In genomic region chr4:123921339-123921738, GRCh38 we compare ENCODE assay signal across 1 cellular context.
TF ChIP-seq lines count a peak whose summit lies in the region.

No MANE protein-coding gene starts in this region.

TF ChIP-seq in SK-N-SH treated with all-trans-retinoic acid at 6 μM for 48 hours, 23 proteins besides CTCF, POLR2A, EP300 and RAD21 (continued from another document):
- no peak for TF ChIP-seq PATZ1 (CRISPR knock-in tag; IDR thresholded peaks at IDR 0.05; ENCODE audit: borderline replicate concordance)
- TF ChIP-seq PPARA (CRISPR knock-in tag; IDR thresholded peaks at IDR 0.05; ENCODE audit: borderline replicate concordance) = no peak
